23 cellular contexts compared by ENCODE assay signal in genomic region chr16:16867994-16868393, GRCh38.
"Had no signal": no experiment of that assay in that cellular context is flagged by ENCODE, and none has a peak within 500 bp of the region (broad histone marks: within the 10 kb centered on the region; RNA-seq: fewer than 3 reads in every experiment).

No MANE protein-coding gene starts in this region.

- H3K9me3 Mint-ChIP-seq: activated naive CD4-positive, alpha-beta T cell treated with anti-CD3 and anti-CD28 coated beads, Interleukin-2, amount 50 U/mL, for 72 hours; activated T-helper 1 cell treated with anti-CD3 and anti-CD28 coated beads, Interleukin-12 subunit alpha, Interleukin-12 subunit beta, Interleukin-2, Interleukin-4 antibody, amounts not matched to agents 30 ng/mL and 10 ng/mL and 1 ng/mL, durations not matched to agents 14 hours and 24 hours and 36 hours; dendritic cell treated with granulocyte-macrophage colony-stimulating factor and Interleukin-4, amounts not matched to agents 40 ng/mL and 50 ng/mL, for 4 days; natural killer cell; stimulated activated naive CD8-positive, alpha-beta T cell treated with anti-CD3 and anti-CD28 coated beads, Interleukin-15, amount 100 ng/mL, for 72 hours had no signal

- H3K4me1 Mint-ChIP-seq: natural killer cell; stimulated activated naive CD8-positive, alpha-beta T cell treated with anti-CD3 and anti-CD28 coated beads, Interleukin-15, amount 100 ng/mL, for 72 hours had no signal

- H3K27me3 ChIP-seq: adrenal gland, right atrium auricular region, uterus had no signal

- H3K27ac ChIP-seq: adrenal gland, esophagus squamous epithelium, lower lobe of right lung, suprapubic skin, transverse colon, uterus, WERI-Rb-1 had no signal

- H3K36me3 ChIP-seq: adrenal gland, esophagus squamous epithelium, lower lobe of right lung, right atrium auricular region, suprapubic skin, transverse colon, uterus, WERI-Rb-1 had no signal

- H3K27me3 Mint-ChIP-seq: stimulated activated naive CD8-positive, alpha-beta T cell treated with anti-CD3 and anti-CD28 coated beads, Interleukin-15, amount 100 ng/mL, for 72 hours had no signal

- H3K4me3 Mint-ChIP-seq: activated T-helper 1 cell treated with anti-CD3 and anti-CD28 coated beads, Interleukin-12 subunit alpha, Interleukin-12 subunit beta, Interleukin-2, Interleukin-4 antibody, amounts not matched to agents 30 ng/mL and 10 ng/mL and 1 ng/mL, durations not matched to agents 14 hours and 24 hours and 36 hours; dendritic cell treated with granulocyte-macrophage colony-stimulating factor and Interleukin-4, amounts not matched to agents 40 ng/mL and 50 ng/mL, for 4 days; natural killer cell; stimulated activated naive CD8-positive, alpha-beta T cell treated with anti-CD3 and anti-CD28 coated beads, Interleukin-15, amount 100 ng/mL, for 72 hours had no signal

- DNase-seq: activated CD4-positive, alpha-beta T cell treated with anti-CD3 and anti-CD28 coated beads, Interleukin-2, amount 50 U/mL, for 4 hours; activated gamma-delta T cell treated with Interleukin-2 at 50 U/mL for 16 hours; activated T-cell treated with anti-CD3 and anti-CD28 coated beads for 4 hours; adrenal gland; effector CD8-positive, alpha-beta T cell; esophagus squamous epithelium; islet precursor cell; left colon; lower lobe of right lung; natural killer cell; stimulated activated CD4-positive, alpha-beta T cell treated with anti-CD3 and anti-CD28 coated beads, Interleukin-12 subunit alpha, Interleukin-12 subunit beta, amount 100 ng/mL, for 4 hours; stimulated activated CD4-positive, alpha-beta T cell treated with anti-CD3 and anti-CD28 coated beads, Interleukin-2, amount 100 ng/mL, for 24 hours; stimulated activated naive CD8-positive, alpha-beta T cell treated with anti-CD3 and anti-CD28 coated beads, Interleukin-15, amount 100 ng/mL, for 72 hours; T-helper 2 cell; transverse colon; uterus; WERI-Rb-1 had no signal

- H3K4me3 ChIP-seq: adrenal gland, esophagus squamous epithelium, lower lobe of right lung, right atrium auricular region, suprapubic skin, transverse colon, uterus had no signal

- H3K27ac Mint-ChIP-seq: activated naive CD4-positive, alpha-beta T cell treated with anti-CD3 and anti-CD28 coated beads, Interleukin-2, amount 50 U/mL, for 72 hours; activated T-helper 1 cell treated with anti-CD3 and anti-CD28 coated beads, Interleukin-12 subunit alpha, Interleukin-12 subunit beta, Interleukin-2, Interleukin-4 antibody, amounts not matched to agents 30 ng/mL and 10 ng/mL and 1 ng/mL, durations not matched to agents 14 hours and 24 hours and 36 hours; dendritic cell treated with granulocyte-macrophage colony-stimulating factor and Interleukin-4, amounts not matched to agents 40 ng/mL and 50 ng/mL, for 4 days; natural killer cell; progenitor cell of endocrine pancreas; stimulated activated naive CD8-positive, alpha-beta T cell treated with anti-CD3 and anti-CD28 coated beads, Interleukin-15, amount 100 ng/mL, for 72 hours had no signal

- H3K4me1 ChIP-seq: adrenal gland, esophagus squamous epithelium, lower lobe of right lung, suprapubic skin, transverse colon, uterus had no signal

- H3K9me3 ChIP-seq: adrenal gland, esophagus squamous epithelium, lower lobe of right lung, right atrium auricular region, suprapubic skin, transverse colon, uterus had no signal

- H3K36me3 Mint-ChIP-seq: activated naive CD4-positive, alpha-beta T cell treated with anti-CD3 and anti-CD28 coated beads, Interleukin-2, amount 50 U/mL, for 72 hours; natural killer cell had no signal

- ATAC-seq: activated naive CD4-positive, alpha-beta T cell treated with anti-CD3 and anti-CD28 coated beads, Interleukin-2, amount 50 U/mL, for 72 hours; left colon; lower lobe of right lung; natural killer cell; stimulated activated naive CD8-positive, alpha-beta T cell treated with anti-CD3 and anti-CD28 coated beads, Interleukin-15, amount 100 ng/mL, for 72 hours had no signal
